Comparison of ENCODE assay signal across 9 cellular contexts in genomic region chr2:233419626-233420431, GRCh38.
DNase-seq lines count a peak whose midpoint lies in the region; ATAC-seq lines count a peak whose summit lies in the region.
"Had no signal": no experiment of that assay in that cellular context is flagged by ENCODE, and none has a peak within 500 bp of the region (broad histone marks: within the 10 kb centered on the region; RNA-seq: fewer than 3 reads in every experiment).

No MANE protein-coding gene starts in this region.

- H3K27me3 ChIP-seq in H7 (ENCODE audit: control insufficient read depth, insufficient read depth, low read length) = no peaks in the 10 kb centered on the region
- H3K27me3 ChIP-seq: tibial nerve had no signal

- DNase-seq in H7 (peak; percentile 81), T-helper 9 cell (peak; percentile 21), fibroblast of peridontal ligament (ENCODE audit: extremely low read depth) (peak; percentile 35), NOMO-1 (lab: John Stamatoyannopoulos, UW; ENCODE audit: unreplicated experiment in 2 of 2) (no peak), SW 1271 (lab: John Stamatoyannopoulos, UW) (no peak), NCI-H2171 treated with DMSO at 0.1 percent for 48 hours (lab: John Stamatoyannopoulos, UW) (no peak)
- peak in 5 of 6 experiments; percentile 33 to 50 (median 37) for DNase-seq in stimulated activated naive CD4-positive, alpha-beta T cell (lab: John Stamatoyannopoulos, UW)

- ATAC-seq in HG02759 (IDR thresholded peaks at IDR 0.05; ENCODE audit: unreplicated experiment) = no peak

- H3K36me3 ChIP-seq in H7 (replicated peaks; ENCODE audit: control insufficient read depth, insufficient read depth, low read length) = no peaks in the 10 kb centered on the region

- H3K4me3 ChIP-seq in H7 (ENCODE audit: insufficient read depth, low read depth, low read length) = no peak overlapping the region

Comparison
In these comparisons a context has a peak if more than half of its experiments do, and no peak if none do; other contexts are left out.
1. DNase-seq: peak in H7 (single experiment), T-helper 9 cell (single experiment), fibroblast of peridontal ligament (single experiment) and stimulated activated naive CD4-positive, alpha-beta T cell (5 of 6); none in NOMO-1 (0 of 2), SW 1271 (0 of 2) and NCI-H2171 treated with DMSO at 0.1 percent for 48 hours (single experiment).